In the genomic region with DNA sequence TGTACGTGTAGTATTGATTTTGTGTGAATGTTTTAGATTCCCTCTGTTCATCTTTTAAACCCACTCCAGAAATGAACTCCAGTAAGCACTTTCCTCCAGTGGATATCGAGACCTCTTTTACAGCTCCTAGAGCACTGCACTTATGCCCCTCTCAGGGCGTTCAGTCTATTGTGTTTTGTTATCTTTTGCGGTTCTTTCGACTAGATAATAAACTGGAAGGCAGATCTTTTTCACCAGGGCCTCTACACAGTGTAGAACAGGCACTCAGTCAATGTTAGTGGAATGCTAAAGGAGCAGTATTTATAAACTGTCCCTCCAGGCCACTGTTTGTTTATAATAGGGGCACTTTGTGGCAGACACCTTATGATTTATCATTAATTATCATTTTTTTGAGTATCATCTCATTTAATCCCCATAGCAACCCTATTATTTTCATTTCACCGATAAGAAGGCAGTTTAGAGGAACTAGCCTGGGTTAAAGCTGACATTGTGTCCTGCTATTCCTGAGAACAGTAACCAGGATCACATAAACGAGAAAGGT, we compare ENCODE assay signal across 8 cellular contexts. TPM values are rescaled to one million over a fixed set of nuclear protein-coding genes. Genes with fewer than 3 reads are reported as not detected.
DNase-seq lines count a peak whose midpoint lies in the region; ATAC-seq and TF ChIP-seq lines count a peak whose summit lies in the region.

No MANE protein-coding gene starts in this region.

- TF ChIP-seq CTCF in PC-3 (conservative IDR thresholded peaks at IDR 0.05; ENCODE audit: low read depth, low read length) (no peak), osteocyte (IDR thresholded peaks at IDR 0.05) (no peak)

- H3K4me1 Mint-ChIP-seq in effector memory CD8-positive, alpha-beta T cell (ENCODE audit: low read depth in 2 of 2): peaks cover 35 to 38% of the 10 kb centered on the region in 2 donors
- peaks cover 54% of the 10 kb centered on the region for H3K4me1 Mint-ChIP-seq in osteocyte (ENCODE audit: unreplicated experiment)

- H3K9ac ChIP-seq in PC-3 (ENCODE audit: low read length): peak overlapping the region; percentile 86

- TSS peak; percentile 93 for BruUV-seq in PC-3 (replicated peaks; lab: Mats Ljungman, UMichigan)

- H3K4me2 ChIP-seq in PC-3 (ENCODE audit: low read length): peak overlapping the region; percentile 95

- H3K4me3 ChIP-seq in PC-3 (ENCODE audit: low read length): peak overlapping the region; percentile 82

- no peaks in the 10 kb centered on the region for H3K9me3 Mint-ChIP-seq in effector memory CD8-positive, alpha-beta T cell
- H3K9me3 Mint-ChIP-seq in osteocyte (ENCODE audit: unreplicated experiment): no peaks in the 10 kb centered on the region

- no peaks in the 10 kb centered on the region for H3K27me3 ChIP-seq in PC-3 (ENCODE audit: low read length)

- H4K20me1 ChIP-seq in PC-3 (ENCODE audit: low read length): peaks cover 22% of the 10 kb centered on the region; the same call in 1 of the 2 replicates

- no peaks in the 10 kb centered on the region for H3K9me3 ChIP-seq in PC-3 (ENCODE audit: low read length)

- peaks cover 36% of the 10 kb centered on the region for H3K79me2 ChIP-seq in PC-3 (ENCODE audit: low read length)

- H3F3A ChIP-seq in PC-3 (ENCODE audit: low read length, unreplicated experiment): no peaks in the 10 kb centered on the region

- peaks cover 18% of the 10 kb centered on the region for H3K36me3 Mint-ChIP-seq in effector memory CD8-positive, alpha-beta T cell (ENCODE audit: insufficient read depth)
- H3K36me3 Mint-ChIP-seq in osteocyte (ENCODE audit: unreplicated experiment): no peaks in the 10 kb centered on the region

- no peaks in the 10 kb centered on the region for H3K27me3 Mint-ChIP-seq in effector memory CD8-positive, alpha-beta T cell
- H3K27me3 Mint-ChIP-seq in osteocyte (ENCODE audit: unreplicated experiment): no peaks in the 10 kb centered on the region

- peak overlapping the region; percentile 87 for H3K27ac ChIP-seq in PC-3 (ENCODE audit: low read length)

- no peak for ATAC-seq in PC-3
- ATAC-seq in effector memory CD8-positive, alpha-beta T cell (replicated peaks): no peak
- no peak for ATAC-seq in HG02759 (IDR thresholded peaks at IDR 0.05; ENCODE audit: unreplicated experiment)

- H3K4me1 ChIP-seq in PC-3 (ENCODE audit: insufficient read depth, low read length): peaks cover 33% of the 10 kb centered on the region

- CTCF ChIA-PET in PC-3 (lab: Charles Lee): interaction anchor here (1.7 kb wide), 1 partner anchor 106 kb away, joined by 5 read pairs; no protein-coding TSS in a partner anchor

- peak overlapping the region; percentile 70 for H2AFZ ChIP-seq in PC-3 (ENCODE audit: low read length)

- intact Hi-C loops in PC-3 (cut with micrococcal nuclease): loop anchor here (1.0 kb wide), 1 partner anchor 107 kb away; no protein-coding TSS in a partner anchor

- no peaks in the 10 kb centered on the region; the same call in 1 of the 2 replicates for H3K36me3 ChIP-seq in PC-3 (ENCODE audit: low read depth, low read length)

- POLR2A ChIA-PET in PC-3 (lab: Charles Lee; ENCODE audit: unreplicated experiment): interaction anchor here (0.7 to 1.1 kb wide), 2 partner anchors 20 to 68 kb away, joined by 3 read pairs; no protein-coding TSS in a partner anchor

- H3K4me3 Mint-ChIP-seq in effector memory CD8-positive, alpha-beta T cell: peak overlapping the region; percentile 85 to 89
- peak overlapping the region; percentile 85 for H3K4me3 Mint-ChIP-seq in osteocyte (ENCODE audit: unreplicated experiment)

- DNase-seq in NCI-H1105 treated with DMSO at 0.1 percent for 48 hours (lab: John Stamatoyannopoulos, UW) (peak; percentile 54), NCI-H1105 (lab: John Stamatoyannopoulos, UW) (no peak), PC-3 (no peak), osteocyte (ENCODE audit: extremely low spot score, unreplicated experiment) (no peak), cortex of kidney (lab: John Stamatoyannopoulos, UW) (no peak), germinal center (ENCODE audit: low spot score) (no peak)
- DNase-seq in effector memory CD8-positive, alpha-beta T cell: no peak

- peak overlapping the region; percentile 92 for H3K27ac Mint-ChIP-seq in effector memory CD8-positive, alpha-beta T cell
- H3K27ac Mint-ChIP-seq in osteocyte (ENCODE audit: unreplicated experiment): peak overlapping the region; percentile 98

- no peaks in the 10 kb centered on the region for H3K9me2 ChIP-seq in PC-3 (replicated peaks; ENCODE audit: low read length)

RNA-seq across cellular contexts. Expression of gene SOS1, which starts 0.7 kb away (rescaled TPM):
- total RNA-seq in PC-3 (2014; rRNA removed): 9.7 and 10.5 TPM in 2 replicates
- 35.6 and 36.8 TPM in 2 replicates for total RNA-seq in osteocyte
